19 cellular contexts compared by ENCODE assay signal in genomic region chr15:91238664-91239428, GRCh38.
"Had no signal": no experiment of that assay in that cellular context is flagged by ENCODE, and none has a peak within 500 bp of the region (broad histone marks: within the 10 kb centered on the region; RNA-seq: fewer than 3 reads in every experiment).

No MANE protein-coding gene starts in this region.

- DNase-seq: activated CD4-positive, alpha-beta T cell treated with anti-CD3 and anti-CD28 coated beads, Interleukin-2, amount 10 ng/mL, durations not matched to agents 24 days and 14 days; activated CD8-positive, alpha-beta T cell treated with anti-CD3 and anti-CD28 coated beads for 36 hours; activated naive CD4-positive, alpha-beta T cell; activated naive CD8-positive, alpha-beta T cell treated with anti-CD3 and anti-CD28 coated beads, Interleukin-2, amount 10 ng/mL, durations not matched to agents 7 days and 5 days; activated T-cell treated with anti-CD3 and anti-CD28 coated beads, Interleukin-2, amount 50 U/mL, for 1 hour; brain microvascular endothelial cell; cortex of kidney; effector memory CD8-positive, alpha-beta T cell; esophagus squamous epithelium; natural killer cell; pancreas; T-helper 1 cell; T-helper 9 cell; upper lobe of left lung had no signal

- FAIRE-seq: pancreas had no signal

- ATAC-seq: activated CD8-positive, alpha-beta T cell treated with anti-CD3 and anti-CD28 coated beads for 36 hours; activated T-helper 17 cell treated with anti-CD3 and anti-CD28 coated beads, Interleukin-2, amount 50 U/mL, for 72 hours; effector memory CD8-positive, alpha-beta T cell; natural killer cell had no signal

- H3K4me1 ChIP-seq: esophagus squamous epithelium, pancreas, suprapubic skin, upper lobe of left lung had no signal

- H3K27me3 ChIP-seq: brain microvascular endothelial cell, pancreas, upper lobe of left lung had no signal

- H3K36me3 ChIP-seq: brain microvascular endothelial cell, esophagus squamous epithelium, neutrophil, pancreas, suprapubic skin, upper lobe of left lung had no signal

- H3K27ac ChIP-seq: brain microvascular endothelial cell, esophagus squamous epithelium, neutrophil, pancreas, suprapubic skin, upper lobe of left lung had no signal

- H3K4me3 Mint-ChIP-seq: activated CD4-positive, alpha-beta T cell treated with anti-CD3 and anti-CD28 coated beads, Interleukin-2, amount 10 ng/mL, durations not matched to agents 24 days and 14 days; activated CD8-positive, alpha-beta T cell treated with anti-CD3 and anti-CD28 coated beads for 36 hours; activated naive CD8-positive, alpha-beta T cell treated with anti-CD3 and anti-CD28 coated beads, Interleukin-2, amount 10 ng/mL, durations not matched to agents 7 days and 5 days; activated T-helper 17 cell treated with anti-CD3 and anti-CD28 coated beads, Interleukin-2, amount 50 U/mL, for 72 hours; central memory CD8-positive, alpha-beta T cell; effector memory CD8-positive, alpha-beta T cell; natural killer cell; stimulated activated naive CD8-positive, alpha-beta T cell treated with anti-CD3 and anti-CD28 coated beads, Interleukin-15, Interleukin-2, amounts not matched to agents 100 ng/mL and 50 ng/mL, for 24 hours had no signal

- H3K27ac Mint-ChIP-seq: activated CD4-positive, alpha-beta T cell treated with anti-CD3 and anti-CD28 coated beads, Interleukin-2, amount 10 ng/mL, durations not matched to agents 24 days and 14 days; activated CD8-positive, alpha-beta T cell treated with anti-CD3 and anti-CD28 coated beads for 36 hours; activated naive CD8-positive, alpha-beta T cell treated with anti-CD3 and anti-CD28 coated beads, Interleukin-2, amount 10 ng/mL, durations not matched to agents 7 days and 5 days; activated T-helper 17 cell treated with anti-CD3 and anti-CD28 coated beads, Interleukin-2, amount 50 U/mL, for 72 hours; effector memory CD8-positive, alpha-beta T cell; natural killer cell; stimulated activated naive CD8-positive, alpha-beta T cell treated with anti-CD3 and anti-CD28 coated beads, Interleukin-15, Interleukin-2, amounts not matched to agents 100 ng/mL and 50 ng/mL, for 24 hours had no signal

- H3K4me1 Mint-ChIP-seq: activated CD4-positive, alpha-beta T cell treated with anti-CD3 and anti-CD28 coated beads, Interleukin-2, amount 10 ng/mL, durations not matched to agents 24 days and 14 days; activated naive CD8-positive, alpha-beta T cell treated with anti-CD3 and anti-CD28 coated beads, Interleukin-2, amount 10 ng/mL, durations not matched to agents 7 days and 5 days; activated T-helper 17 cell treated with anti-CD3 and anti-CD28 coated beads, Interleukin-2, amount 50 U/mL, for 72 hours; central memory CD8-positive, alpha-beta T cell; natural killer cell had no signal

- H3K36me3 Mint-ChIP-seq: activated naive CD8-positive, alpha-beta T cell treated with anti-CD3 and anti-CD28 coated beads, Interleukin-2, amount 10 ng/mL, durations not matched to agents 7 days and 5 days; natural killer cell had no signal

- H3K4me3 ChIP-seq: esophagus squamous epithelium, pancreas, suprapubic skin, upper lobe of left lung had no signal

- H3K9me3 ChIP-seq: esophagus squamous epithelium, neutrophil, pancreas, suprapubic skin, upper lobe of left lung had no signal

- H3K9me3 Mint-ChIP-seq: activated CD4-positive, alpha-beta T cell treated with anti-CD3 and anti-CD28 coated beads, Interleukin-2, amount 10 ng/mL, durations not matched to agents 24 days and 14 days; activated CD8-positive, alpha-beta T cell treated with anti-CD3 and anti-CD28 coated beads for 36 hours; activated naive CD8-positive, alpha-beta T cell treated with anti-CD3 and anti-CD28 coated beads, Interleukin-2, amount 10 ng/mL, durations not matched to agents 7 days and 5 days; activated T-helper 17 cell treated with anti-CD3 and anti-CD28 coated beads, Interleukin-2, amount 50 U/mL, for 72 hours; central memory CD8-positive, alpha-beta T cell; effector memory CD8-positive, alpha-beta T cell; natural killer cell; stimulated activated naive CD8-positive, alpha-beta T cell treated with anti-CD3 and anti-CD28 coated beads, Interleukin-15, Interleukin-2, amounts not matched to agents 100 ng/mL and 50 ng/mL, for 24 hours had no signal
